Comparison of ENCODE assay signal across 1 cellular context in genomic region chr16:2816751-2817495, GRCh38.
TF ChIP-seq lines count a peak whose summit lies in the region.

A gene with protein sequence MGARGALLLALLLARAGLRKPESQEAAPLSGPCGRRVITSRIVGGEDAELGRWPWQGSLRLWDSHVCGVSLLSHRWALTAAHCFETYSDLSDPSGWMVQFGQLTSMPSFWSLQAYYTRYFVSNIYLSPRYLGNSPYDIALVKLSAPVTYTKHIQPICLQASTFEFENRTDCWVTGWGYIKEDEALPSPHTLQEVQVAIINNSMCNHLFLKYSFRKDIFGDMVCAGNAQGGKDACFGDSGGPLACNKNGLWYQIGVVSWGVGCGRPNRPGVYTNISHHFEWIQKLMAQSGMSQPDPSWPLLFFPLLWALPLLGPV (plus strand): TSS chr16:2817237. CDS start chr16:2817269, 32 bp downstream.

TF ChIP-seq in SK-N-SH treated with all-trans-retinoic acid at 6 μM for 48 hours, 23 proteins besides CTCF, POLR2A, EP300 and RAD21 (continued from another document):
- TF ChIP-seq, protein P1, sequence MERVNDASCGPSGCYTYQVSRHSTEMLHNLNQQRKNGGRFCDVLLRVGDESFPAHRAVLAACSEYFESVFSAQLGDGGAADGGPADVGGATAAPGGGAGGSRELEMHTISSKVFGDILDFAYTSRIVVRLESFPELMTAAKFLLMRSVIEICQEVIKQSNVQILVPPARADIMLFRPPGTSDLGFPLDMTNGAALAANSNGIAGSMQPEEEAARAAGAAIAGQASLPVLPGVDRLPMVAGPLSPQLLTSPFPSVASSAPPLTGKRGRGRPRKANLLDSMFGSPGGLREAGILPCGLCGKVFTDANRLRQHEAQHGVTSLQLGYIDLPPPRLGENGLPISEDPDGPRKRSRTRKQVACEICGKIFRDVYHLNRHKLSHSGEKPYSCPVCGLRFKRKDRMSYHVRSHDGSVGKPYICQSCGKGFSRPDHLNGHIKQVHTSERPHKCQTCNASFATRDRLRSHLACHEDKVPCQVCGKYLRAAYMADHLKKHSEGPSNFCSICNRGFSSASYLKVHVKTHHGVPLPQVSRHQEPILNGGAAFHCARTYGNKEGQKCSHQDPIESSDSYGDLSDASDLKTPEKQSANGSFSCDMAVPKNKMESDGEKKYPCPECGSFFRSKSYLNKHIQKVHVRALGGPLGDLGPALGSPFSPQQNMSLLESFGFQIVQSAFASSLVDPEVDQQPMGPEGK (CRISPR knock-in tag; IDR thresholded peaks at IDR 0.05; ENCODE audit: borderline replicate concordance): no peak
- TF ChIP-seq ARNTL (CRISPR knock-in tag; IDR thresholded peaks at IDR 0.05; ENCODE audit: borderline replicate concordance, low read depth) (no peak), RARB (CRISPR knock-in tag; IDR thresholded peaks at IDR 0.05) (no peak), OSR1 (CRISPR knock-in tag; IDR thresholded peaks at IDR 0.05) (no peak), ZFP3 (CRISPR knock-in tag; IDR thresholded peaks at IDR 0.05) (no peak), ESRRG (CRISPR knock-in tag; IDR thresholded peaks at IDR 0.05) (no peak), SNAI2 (CRISPR knock-in tag; IDR thresholded peaks at IDR 0.05) (no peak), ZNF565 (CRISPR knock-in tag; conservative IDR thresholded peaks at IDR 0.05; ENCODE audit: low read depth) (no peak)
